In genomic region chr16:18072161-18072560, GRCh38 we compare ENCODE assay signal across 22 cellular contexts.
DNase-seq lines count a peak whose midpoint lies in the region; ATAC-seq, FAIRE-seq and TF ChIP-seq lines count a peak whose summit lies in the region.
"Had no signal": no experiment of that assay in that cellular context is flagged by ENCODE, and none has a peak within 500 bp of the region (broad histone marks: within the 10 kb centered on the region; RNA-seq: fewer than 3 reads in every experiment).

No MANE protein-coding gene starts in this region.

- H3K27me3 ChIP-seq in GM23338 (ENCODE audit: insufficient read depth) (no peaks in the 10 kb centered on the region), H1 (replicated peaks in 1 of 4; ENCODE audit: control insufficient read depth in 3 of 4, extremely low read depth in 1 of 4, insufficient read depth in 3 of 4, low read length in 3 of 4) (no peaks in the 10 kb centered on the region; a peak in 1 of 7 replicates), neural progenitor cell (no peaks in the 10 kb centered on the region), MG63 (0 out of 2 replicates have a peak, but pooled peaks cover 9% of the 10 kb centered on the region)
- H3K27me3 ChIP-seq: BLaER1 had no signal

- H3K4me3 ChIP-seq in GM23338 (no peak overlapping the region), H1 (ENCODE audit: extremely low read depth in 1 of 4, insufficient read depth in 2 of 4, low read depth in 3 of 4, low read length in 4 of 4) (no peak overlapping the region), neural progenitor cell (no peak overlapping the region), MG63 (no peak overlapping the region)
- H3K4me3 ChIP-seq: BLaER1 had no signal

- H3K18ac ChIP-seq in H1 (ENCODE audit: extremely low read depth, low read length) = peak overlapping the region; percentile 91; the same call in 1 of the 2 replicates

- H3K4me2 ChIP-seq in GM23338 (peak overlapping the region; percentile 52; the same call in 1 of the 2 replicates), H1 (ENCODE audit: insufficient read depth in 1 of 2, low read depth in 2 of 2, low read length in 2 of 2) (0 out of 4 replicates have a peak overlapping the region, but pooled peaks of 1 of the 2 experiments have one; percentile 37), neural progenitor cell (no peak overlapping the region)
- H3K4me2 ChIP-seq: BLaER1 had no signal

- H3K36me3 ChIP-seq in GM23338 (ENCODE audit: insufficient read depth) = no peaks in the 10 kb centered on the region
- H3K36me3 ChIP-seq in H1 (ENCODE audit: control insufficient read depth in 2 of 4, insufficient read depth in 4 of 4, low read length in 3 of 4) = no peaks in the 10 kb centered on the region
- no peaks in the 10 kb centered on the region for H3K36me3 ChIP-seq in neural progenitor cell
- H3K36me3 ChIP-seq in MG63 = no peaks in the 10 kb centered on the region
- H3K36me3 ChIP-seq: BLaER1 had no signal

- 0 out of 2 replicates have a peak overlapping the region, but pooled peaks have one; percentile 72 for H2AK5ac ChIP-seq in H1 (ENCODE audit: low read depth, low read length)

- no peak overlapping the region for H2BK15ac ChIP-seq in H1 (ENCODE audit: low read length)

- H3K79me2 ChIP-seq in GM23338 (replicated peaks; ENCODE audit: insufficient read depth) (no peaks in the 10 kb centered on the region), H1 (ENCODE audit: control insufficient read depth in 1 of 2, insufficient read depth in 2 of 2, low read length in 2 of 2) (no peaks in the 10 kb centered on the region), neural progenitor cell (ENCODE audit: low read depth) (no peaks in the 10 kb centered on the region)

- H4K20me1 ChIP-seq in GM23338 (replicated peaks; ENCODE audit: insufficient read depth) = no peaks in the 10 kb centered on the region
- no peaks in the 10 kb centered on the region for H4K20me1 ChIP-seq in H1 (replicated peaks in 1 of 2; ENCODE audit: control insufficient read depth in 1 of 2, insufficient read depth in 2 of 2, low read length in 2 of 2)
- no peaks in the 10 kb centered on the region for H4K20me1 ChIP-seq in neural progenitor cell (ENCODE audit: low read depth)
- H4K20me1 ChIP-seq: BLaER1 had no signal

- POLR2A ChIA-PET in H1 (lab: Charles Lee; ENCODE audit: partially characterized antibody) = no interaction called here

- peaks cover 34% of the 10 kb centered on the region for H3K4me1 ChIP-seq in GM23338 (ENCODE audit: insufficient read depth)
- peaks cover 0 to 11% (median 6%) of the 10 kb centered on the region in 4 experiments; a peak in 4 of 7 replicates for H3K4me1 ChIP-seq in H1 (replicated peaks in 1 of 4; ENCODE audit: control insufficient read depth in 3 of 4, insufficient read depth in 4 of 4, low read length in 3 of 4)
- H3K4me1 ChIP-seq in neural progenitor cell = peaks cover 15% of the 10 kb centered on the region
- H3K4me1 ChIP-seq: BLaER1, Caco-2 had no signal

- H3K23me2 ChIP-seq in H1 (ENCODE audit: low read depth, low read length) = no peaks in the 10 kb centered on the region; the same call in 1 of the 2 replicates

- no peak overlapping the region for H3K9ac ChIP-seq in H1 (replicated peaks in 1 of 4; ENCODE audit: extremely low read depth in 1 of 4, low read depth in 3 of 4, low read length in 3 of 4)
- no peak overlapping the region for H3K9ac ChIP-seq in neural progenitor cell
- H3K9ac ChIP-seq: BLaER1 had no signal

- H3K27ac ChIP-seq in GM23338 (ENCODE audit: low read depth) (no peak overlapping the region), H1 (ENCODE audit: low read depth, low read length) (no peak overlapping the region), neural progenitor cell (peak overlapping the region; percentile 29)
- H3K27ac ChIP-seq: 22Rv1, BLaER1, C4-2B had no signal

- H4K91ac ChIP-seq in H1 (replicated peaks; ENCODE audit: insufficient read length, low read length) = peak overlapping the region; percentile 29

- 87% methylated on average over 1 of the region's 1 CpG; no CpG with 5 or more reads in 1 of the 2 experiments for WGBS in H1 (ENCODE audit: extremely low coverage in 1 of 2, insufficient coverage in 1 of 2, insufficient read length in 1 of 2, insufficient replicate concordance in 2 of 2, low coverage in 1 of 2, low lambda C conversion rate in 2 of 2, missing lambda C conversion rate in 1 of 2), 2 experiments

- no peak for ATAC-seq in GM23338
- ATAC-seq: CD8-positive, alpha-beta T cell had no signal

- peaks cover 28% of the 10 kb centered on the region for H3K4me1 Mint-ChIP-seq in GM23338
- no peaks in the 10 kb centered on the region for H3K4me1 Mint-ChIP-seq in neural progenitor cell
- H3K4me1 Mint-ChIP-seq: B cell; CD4-positive, CD25-positive, alpha-beta regulatory T cell had no signal

- no peak overlapping the region; the same call in 1 of the 2 replicates for H3K27ac Mint-ChIP-seq in GM23338
- no peak overlapping the region for H3K27ac Mint-ChIP-seq in neural progenitor cell
- H3K27ac Mint-ChIP-seq: B cell; CD4-positive, CD25-positive, alpha-beta regulatory T cell; CD8-positive, alpha-beta T cell; HFFc6 had no signal

- peak overlapping the region; percentile 80; the same call in 1 of the 2 replicates for H2BK20ac ChIP-seq in H1 (ENCODE audit: low read length)

- TF ChIP-seq POLR2A in H1 (IDR thresholded peaks at IDR 0.05; ENCODE audit: control extremely low read depth in 1 of 2, low read depth in 2 of 2, low read length in 2 of 2) (no peak), erythroblast (IDR thresholded peaks at IDR 0.05; ENCODE audit: low read length) (no peak)

- H2BK12ac ChIP-seq in H1 (ENCODE audit: low read depth, low read length) = peak overlapping the region; percentile 90

- peak overlapping the region; percentile 78; the same call in 1 of the 2 replicates for H2AFZ ChIP-seq in GM23338
- no peak overlapping the region for H2AFZ ChIP-seq in H1 (ENCODE audit: low read length)
- no peak overlapping the region for H2AFZ ChIP-seq in neural progenitor cell (replicated peaks)

- no peaks in the 10 kb centered on the region for H3K79me1 ChIP-seq in H1 (ENCODE audit: low read depth, low read length)

- H3K56ac ChIP-seq in H1 (replicated peaks; ENCODE audit: insufficient read length, low read depth, low read length) = no peak overlapping the region

- FAIRE-seq in H1 (lab: Jason Lieb, UNC) = no peak
- FAIRE-seq: A204.1, G401.6, GM12892 had no signal

- H4K5ac ChIP-seq in H1 (ENCODE audit: insufficient read length, low read depth, low read length) = no peak overlapping the region

- H3K4me3 Mint-ChIP-seq in GM23338 = no peak overlapping the region
- no peak overlapping the region for H3K4me3 Mint-ChIP-seq in neural progenitor cell
- H3K4me3 Mint-ChIP-seq: B cell; CD4-positive, CD25-positive, alpha-beta regulatory T cell; CD8-positive, alpha-beta T cell; HFFc6 had no signal

- no peak for TF ChIP-seq CTCF in GM23338 (conservative IDR thresholded peaks at IDR 0.05; ENCODE audit: low read depth in 2 of 2)
- no peak for TF ChIP-seq CTCF in H1 (IDR thresholded peaks at IDR 0.05; ENCODE audit: control extremely low read depth in 1 of 3, insufficient read depth in 1 of 3, low read depth in 1 of 3, low read length in 3 of 3)
- no peak for TF ChIP-seq CTCF in neural progenitor cell (IDR thresholded peaks at IDR 0.05)

- H3K9me3 Mint-ChIP-seq in GM23338 (no peaks in the 10 kb centered on the region; the same call in 2 of the 3 replicates), neural progenitor cell (no peaks in the 10 kb centered on the region)

- H3K9me2 ChIP-seq in GM23338 (ENCODE audit: insufficient read depth) = peaks cover 10% of the 10 kb centered on the region; the same call in 1 of the 2 replicates

- no peak overlapping the region for H2BK120ac ChIP-seq in H1 (replicated peaks; ENCODE audit: low read depth, low read length)

- H3K23ac ChIP-seq in H1 (ENCODE audit: insufficient read length) = no peak overlapping the region

- TF ChIP-seq EP300 in H1 (IDR thresholded peaks at IDR 0.05; ENCODE audit: borderline replicate concordance in 1 of 2, low read depth in 2 of 2, low read length in 2 of 2) = no peak

- TF ChIP-seq RAD21 in H1 (IDR thresholded peaks at IDR 0.05 in 1 of 2, conservative IDR thresholded peaks at IDR 0.05 in 1 of 2; ENCODE audit: low read depth in 2 of 2, low read length in 2 of 2) = no peak

- H3K27me3 Mint-ChIP-seq in GM23338 (ENCODE audit: insufficient read depth, low read depth, poor library complexity) (peaks cover 1% of the 10 kb centered on the region), neural progenitor cell (ENCODE audit: insufficient read depth, low read depth) (peaks cover 2% of the 10 kb centered on the region)
- H3K27me3 Mint-ChIP-seq: B cell had no signal

- H2BK5ac ChIP-seq in H1 (ENCODE audit: low read depth, low read length) = peak overlapping the region; percentile 82; the same call in 1 of the 2 replicates

- no peaks in the 10 kb centered on the region for H3F3A ChIP-seq in GM23338 (replicated peaks; ENCODE audit: low read depth)
- H3F3A ChIP-seq in neural progenitor cell (ENCODE audit: low read depth) = no peaks in the 10 kb centered on the region

- DNase-seq in GM23338 (ENCODE audit: low spot score) = no peak
- peak; percentile 62 for DNase-seq in NCI-H82 (lab: John Stamatoyannopoulos, UW)
- no peak for DNase-seq in H1 (ENCODE audit: low read depth in 1 of 2, low spot score in 2 of 2)
- no peak for DNase-seq in neural progenitor cell (ENCODE audit: low spot score)
- DNase-seq in HCEC 1CT = no peak
- DNase-seq in erythroblast (lab: John Stamatoyannopoulos, UW) = no peak
- no peak for DNase-seq in MG63
- DNase-seq: Caco-2; CD4-positive, CD25-positive, alpha-beta regulatory T cell; CD8-positive, alpha-beta T cell; DMS153; DND-41; GOT3; H7; HFFc6 had no signal

- no peaks in the 10 kb centered on the region for H3K36me3 Mint-ChIP-seq in GM23338 (ENCODE audit: low read depth)
- H3K36me3 Mint-ChIP-seq in neural progenitor cell = no peaks in the 10 kb centered on the region
- H3K36me3 Mint-ChIP-seq: CD4-positive, CD25-positive, alpha-beta regulatory T cell; CD8-positive, alpha-beta T cell had no signal

- no peak overlapping the region for H4K8ac ChIP-seq in H1 (ENCODE audit: extremely low read depth, insufficient read depth, low read length)

- H3K14ac ChIP-seq in H1 (ENCODE audit: insufficient read length) = no peak overlapping the region

- no peak overlapping the region for H3K4ac ChIP-seq in H1 (replicated peaks; ENCODE audit: insufficient read length, low read depth, low read length)

- peaks cover 0 to 3% of the 10 kb centered on the region in 2 experiments; a peak in 1 of 4 replicates for H3K9me3 ChIP-seq in H1 (ENCODE audit: insufficient read depth in 2 of 2, low read depth in 1 of 2, low read length in 1 of 2)
- no peaks in the 10 kb centered on the region for H3K9me3 ChIP-seq in neural progenitor cell (ENCODE audit: low read depth)
- no peaks in the 10 kb centered on the region for H3K9me3 ChIP-seq in MG63
- H3K9me3 ChIP-seq: BLaER1, Caco-2 had no signal

- CTCF ChIA-PET in H1 (lab: Charles Lee; ENCODE audit: partially characterized antibody) = interaction anchor here (1.3 to 1.9 kb wide), 2 partner anchors 101 to 515 kb away, joined by 4 read pairs; no protein-coding TSS in a partner anchor

TF ChIP-seq in GM23338, 12 proteins besides CTCF, POLR2A, EP300 and RAD21 (continues in another document):
- no peak for TF ChIP-seq EZH2phosphoT487 (IDR thresholded peaks at IDR 0.05; ENCODE audit: unreplicated experiment)

TF ChIP-seq in H1, 55 proteins besides CTCF, POLR2A, EP300 and RAD21 (continues in another document):
- TF ChIP-seq KDM1A (IDR thresholded peaks at IDR 0.05; ENCODE audit: borderline replicate concordance, low read length) (peak; percentile 80), POU5F1 (IDR thresholded peaks at IDR 0.05; ENCODE audit: low read depth, low read length) (no peak)
